In genomic region chr12:108495054-108495453, GRCh38 we compare ENCODE assay signal across 7 cellular contexts.
DNase-seq lines count a peak whose midpoint lies in the region; ATAC-seq and TF ChIP-seq lines count a peak whose summit lies in the region.

No MANE protein-coding gene starts in this region.

- H3K9me3 ChIP-seq in DOHH2 (ENCODE audit: control insufficient read depth, insufficient read depth, low read length) (no peaks in the 10 kb centered on the region), WERI-Rb-1 (ENCODE audit: severe bottlenecking) (no peaks in the 10 kb centered on the region)

- H3K79me2 ChIP-seq in DOHH2 (ENCODE audit: control insufficient read depth, low read length), result no peaks in the 10 kb centered on the region

- H3K4me3 ChIP-seq in DOHH2 (ENCODE audit: low read length) (no peak overlapping the region), WERI-Rb-1 (ENCODE audit: low read depth, low read length) (no peak overlapping the region)

- H3K4me2 ChIP-seq in DOHH2 (ENCODE audit: low read length), result no peak overlapping the region

- H3K4me1 ChIP-seq in DOHH2 (ENCODE audit: control insufficient read depth, low read length), result no peaks in the 10 kb centered on the region

- no peaks in the 10 kb centered on the region for H3F3A ChIP-seq in DOHH2 (ENCODE audit: control insufficient read depth, insufficient read depth)

- no peaks in the 10 kb centered on the region for H4K20me1 ChIP-seq in DOHH2 (ENCODE audit: control insufficient read depth, insufficient read depth, low read depth, low read length)

- H3K9me2 ChIP-seq in DOHH2 (replicated peaks; ENCODE audit: control insufficient read depth, low read length), result no peaks in the 10 kb centered on the region

- TF ChIP-seq CTCF in DOHH2 (IDR thresholded peaks at IDR 0.05; ENCODE audit: low read depth, low read length, poor library complexity, severe bottlenecking) (peak; percentile 87), WERI-Rb-1 (IDR thresholded peaks at IDR 0.05; ENCODE audit: low read depth, low read length) (peak; percentile 53)

- H3K27me3 ChIP-seq in DOHH2 (ENCODE audit: control insufficient read depth, low read length) (peaks cover 9% of the 10 kb centered on the region), WERI-Rb-1 (ENCODE audit: insufficient read depth, low read depth, severe bottlenecking) (peaks cover 27% of the 10 kb centered on the region)

- peak; percentile 33 for DNase-seq in HCEC 1CT
- DNase-seq in WERI-Rb-1, result peak; percentile 52
- DNase-seq in kidney glomerular epithelial cell (lab: John Stamatoyannopoulos, UW), result peak; percentile 1
- DNase-seq in NCI-H2107 (lab: John Stamatoyannopoulos, UW), result no peak
- no peak for DNase-seq in NCI-H146 (lab: John Stamatoyannopoulos, UW)

- no peak for ATAC-seq in GM21717 (IDR thresholded peaks at IDR 0.05; ENCODE audit: unreplicated experiment)

- H3K36me3 ChIP-seq in DOHH2 (ENCODE audit: control insufficient read depth, low read length) (no peaks in the 10 kb centered on the region), WERI-Rb-1 (no peaks in the 10 kb centered on the region)

- no peak overlapping the region for H3K27ac ChIP-seq in DOHH2 (ENCODE audit: low read depth, low read length)
- H3K27ac ChIP-seq in WERI-Rb-1, result no peak overlapping the region

Comparison
In these comparisons a context has a peak if more than half of its experiments do, and no peak if none do; other contexts are left out.
1. DNase-seq: peak in HCEC 1CT (single experiment), WERI-Rb-1 (single experiment) and kidney glomerular epithelial cell (single experiment); none in NCI-H2107 (single experiment) and NCI-H146 (single experiment).